11 cellular contexts compared by ENCODE assay signal in the genomic region with DNA sequence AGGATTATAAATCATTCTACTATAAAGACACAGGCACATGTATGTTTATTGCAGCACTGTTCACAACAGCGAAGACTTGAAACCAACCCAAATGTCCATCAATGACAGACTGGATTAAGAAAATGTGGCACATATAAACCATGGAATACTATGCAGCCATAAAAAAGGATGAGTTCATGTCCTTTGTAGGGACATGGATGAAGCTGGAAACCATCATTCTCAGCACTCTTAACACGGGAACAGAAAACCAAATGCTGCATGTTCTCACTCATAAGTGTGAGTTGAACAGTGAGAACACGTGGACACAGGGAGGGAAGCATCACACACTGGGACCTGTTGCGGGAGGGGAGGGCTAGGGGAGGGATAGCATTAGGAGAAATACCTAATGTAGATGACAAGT. TPM values are rescaled to one million over a fixed set of nuclear protein-coding genes. Genes with fewer than 3 reads are reported as not detected.
"Had no signal": no experiment of that assay in that cellular context is flagged by ENCODE, and none has a peak within 500 bp of the region (broad histone marks: within the 10 kb centered on the region; RNA-seq: fewer than 3 reads in every experiment).

No MANE protein-coding gene starts in this region.

RNA-seq across cellular contexts. Expression of a gene that starts 42.4 kb away (rescaled TPM):
- total RNA-seq: OCI-LY7, PC-3, PC-9, Peyer's patch, Right ventricle myocardium inferior, Right ventricle myocardium superior, RPMI7951, SJCRH30, SK-MEL-5, T-cell had no signal
- polyA plus RNA-seq: SK-N-SH had no signal
